Comparison of ENCODE assay signal across 22 cellular contexts in the genomic region with DNA sequence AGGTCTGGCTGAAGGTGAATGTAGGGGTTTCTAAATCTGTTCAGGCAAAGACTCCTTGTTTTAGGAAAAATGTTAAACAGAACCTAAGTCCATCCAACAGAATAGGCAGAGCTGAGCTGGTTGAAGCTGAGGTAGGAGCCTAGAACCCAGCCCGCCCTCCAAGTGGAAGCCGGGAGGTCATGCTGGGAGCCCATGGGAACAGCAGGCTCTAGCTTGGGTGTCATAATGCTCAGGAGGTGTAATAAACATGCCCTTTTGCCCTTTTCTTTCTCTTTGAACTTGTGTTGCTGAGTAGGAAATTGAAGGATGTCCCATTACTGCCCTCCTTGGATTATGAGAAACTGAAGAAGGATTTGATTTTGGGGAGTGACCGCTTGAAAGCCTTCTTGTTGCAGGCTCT.
"Had no signal": no experiment of that assay in that cellular context is flagged by ENCODE, and none has a peak within 500 bp of the region (broad histone marks: within the 10 kb centered on the region; RNA-seq: fewer than 3 reads in every experiment).

No MANE protein-coding gene starts in this region.

- H3K4me3 ChIP-seq: K562 had no signal

- DNase-seq: activated CD4-positive, alpha-beta T cell treated with anti-CD3 and anti-CD28 coated beads for 48 hours; activated CD4-positive, alpha-beta T cell treated with anti-CD3 and anti-CD28 coated beads, Interleukin-2, amount 50 U/mL, for 4 hours; activated CD4-positive, CD25-positive, alpha-beta regulatory T cell treated with anti-CD3 and anti-CD28 coated beads, Interleukin-2, amount 50 U/mL, for 72 hours; activated CD8-positive, alpha-beta memory T cell treated with anti-CD3 and anti-CD28 coated beads, Interleukin-2, amount 50 U/mL, for 48 hours; activated naive CD4-positive, alpha-beta T cell; activated T-cell treated with anti-CD3 and anti-CD28 coated beads, Interleukin-2, amount 50 U/mL, for 1 hour; amygdala; Karpas-422; NCI-H1105 treated with DMSO at 0.1 percent for 48 hours; NCI-H146; NCI-H187 treated with DMSO at 0.1 percent for 48 hours; NCI-H2171 treated with DMSO at 0.1 percent for 48 hours; NCI-H226; NCI-H510A treated with DMSO at 0.1 percent for 48 hours; NCI-H69; SHP77 treated with DMSO at 0.1 percent for 48 hours; T-helper 17 cell; T-helper 9 cell had no signal

- ATAC-seq: K562, WTC11 had no signal

- FAIRE-seq: astrocyte, K562, RCC 7860 had no signal
